In the genomic region with DNA sequence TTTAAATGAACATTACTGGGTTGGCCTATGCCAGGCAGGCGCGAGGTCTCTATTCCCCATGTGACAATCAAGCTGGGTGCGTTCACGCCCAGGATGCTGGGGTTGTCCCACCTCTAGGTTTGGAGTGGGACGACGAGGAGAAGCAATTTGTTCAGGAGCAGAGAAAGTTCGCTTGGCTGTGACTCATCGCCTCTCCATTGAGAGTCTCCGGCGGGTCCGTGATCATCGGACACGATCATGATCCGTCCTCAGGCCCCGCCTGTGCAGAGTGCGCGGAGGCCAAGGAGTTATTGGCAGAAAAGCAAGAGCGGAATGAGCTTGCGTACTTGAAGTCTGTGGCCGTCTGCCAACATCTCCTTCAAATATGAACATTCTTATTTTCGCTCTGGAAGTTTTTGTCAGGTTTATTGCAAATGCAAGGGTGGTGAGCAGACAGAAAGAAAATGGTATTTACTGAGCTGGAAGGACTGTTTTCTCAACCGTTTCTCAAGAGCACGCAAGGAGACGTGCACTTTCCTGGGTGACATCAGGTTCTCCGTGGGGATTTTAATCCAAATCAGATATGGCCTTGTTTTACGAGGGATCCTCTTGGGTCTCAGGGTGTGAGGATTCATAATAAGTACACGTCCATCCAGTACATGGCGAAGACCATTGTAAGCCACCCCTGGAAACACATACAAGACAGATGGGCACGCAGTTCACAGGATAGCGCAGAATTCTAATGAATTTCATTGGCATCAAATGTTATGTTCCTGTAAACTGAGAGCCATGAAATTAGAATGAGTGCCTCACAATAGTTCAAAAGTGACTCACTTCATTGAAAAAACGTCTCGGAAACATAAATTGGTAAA, we compare ENCODE assay signal across 9 cellular contexts.
DNase-seq lines count a peak whose midpoint lies in the region; ATAC-seq and TF ChIP-seq lines count a peak whose summit lies in the region.
"Had no signal": no experiment of that assay in that cellular context is flagged by ENCODE, and none has a peak within 500 bp of the region (broad histone marks: within the 10 kb centered on the region; RNA-seq: fewer than 3 reads in every experiment).

No MANE protein-coding gene starts in this region.

- H3K4ac ChIP-seq in trophoblast cell (ENCODE audit: low read depth, low read length) = no peak overlapping the region

- H3K4me2 ChIP-seq in PC-9 = 0 out of 2 replicates have a peak overlapping the region, but pooled peaks have one; percentile 4
- H3K4me2 ChIP-seq in fibroblast of lung (ENCODE audit: extremely low read depth, insufficient read depth, low read length) = peak overlapping the region; percentile 92
- no peak overlapping the region for H3K4me2 ChIP-seq in trophoblast cell (ENCODE audit: low read length)
- H3K4me2 ChIP-seq in MM.1S (ENCODE audit: low read depth, low read length) = no peak overlapping the region

- H3K36me3 ChIP-seq in PC-9 (ENCODE audit: low read depth) = no peaks in the 10 kb centered on the region
- H3K36me3 ChIP-seq in fibroblast of lung (ENCODE audit: control insufficient read depth, insufficient read depth, low read length) = no peaks in the 10 kb centered on the region
- H3K36me3 ChIP-seq in trophoblast cell (ENCODE audit: control insufficient read depth in 1 of 2, insufficient read depth in 2 of 2, low read length in 2 of 2) = no peaks in the 10 kb centered on the region
- no peaks in the 10 kb centered on the region for H3K36me3 ChIP-seq in MM.1S (replicated peaks; ENCODE audit: insufficient read depth, low read length)

- H3K79me1 ChIP-seq in trophoblast cell (ENCODE audit: low read length) = no peaks in the 10 kb centered on the region

- no peak overlapping the region for H4K12ac ChIP-seq in trophoblast cell (ENCODE audit: low read depth, low read length)

- H3K9me2 ChIP-seq in PC-9 (ENCODE audit: insufficient read depth) (no peaks in the 10 kb centered on the region), MM.1S (replicated peaks; ENCODE audit: insufficient read depth, low read length) (no peaks in the 10 kb centered on the region)

- intact Hi-C loops in PC-9 (cut with micrococcal nuclease; ENCODE audit: unreplicated experiment) = no loop called here
- intact Hi-C loops in posterior vena cava (cut with DNase I) = no loop called here

- 0 out of 2 replicates have a peak, but pooled peaks cover 4% of the 10 kb centered on the region for H3K4me1 ChIP-seq in PC-9 (replicated peaks; ENCODE audit: insufficient read depth)
- peaks cover 28% of the 10 kb centered on the region for H3K4me1 ChIP-seq in fibroblast of lung (ENCODE audit: control insufficient read depth, extremely low read depth, insufficient read depth, low read length)
- H3K4me1 ChIP-seq in trophoblast cell (ENCODE audit: control insufficient read depth in 1 of 2, insufficient read depth in 2 of 2, low read length in 2 of 2) = peaks cover 9% of the 10 kb centered on the region in 2 experiments
- no peaks in the 10 kb centered on the region for H3K4me1 ChIP-seq in MM.1S (ENCODE audit: low read length)

- H3K79me2 ChIP-seq in PC-9 (ENCODE audit: low read depth) (no peaks in the 10 kb centered on the region), fibroblast of lung (ENCODE audit: control insufficient read depth, insufficient read depth, low read length) (no peaks in the 10 kb centered on the region), trophoblast cell (ENCODE audit: control insufficient read depth, insufficient read depth, low read length, poor library complexity) (no peaks in the 10 kb centered on the region), MM.1S (ENCODE audit: low read length) (no peaks in the 10 kb centered on the region)

- TF ChIP-seq CTCF in C4-2B (conservative IDR thresholded peaks at IDR 0.05) (no peak), PC-9 (conservative IDR thresholded peaks at IDR 0.05) (no peak), fibroblast of lung (conservative IDR thresholded peaks at IDR 0.05 in 1 of 2, IDR thresholded peaks at IDR 0.05 in 1 of 2; ENCODE audit: low read depth in 1 of 2, low read length in 2 of 2) (no peak), MM.1S (IDR thresholded peaks at IDR 0.05; ENCODE audit: low read length) (no peak)

- H2AFZ ChIP-seq in PC-9 = peak overlapping the region; percentile 18; the same call in 1 of the 2 replicates
- peak overlapping the region; percentile 79 for H2AFZ ChIP-seq in fibroblast of lung (ENCODE audit: low read length)
- no peak overlapping the region for H2AFZ ChIP-seq in trophoblast cell (ENCODE audit: insufficient read depth, low read length, poor library complexity)
- no peak overlapping the region for H2AFZ ChIP-seq in MM.1S (ENCODE audit: low read length)

- H4K91ac ChIP-seq in trophoblast cell (ENCODE audit: low read depth, low read length) = no peak overlapping the region

- peak in 1 of 2 experiments; percentile 80 for DNase-seq in PC-9
- peak; percentile 96 to 99 for DNase-seq in fibroblast of lung (ENCODE audit: low read depth in 2 of 2)
- DNase-seq in posterior vena cava (ENCODE audit: low spot score) = peak; percentile 96
- no peak for DNase-seq in Kasumi-1 (lab: John Stamatoyannopoulos, UW)
- DNase-seq in trophoblast cell = no peak
- DNase-seq in MM.1S = no peak
- DNase-seq: NCI-H2081 treated with DMSO at 0.1 percent for 48 hours had no signal

- H3K9ac ChIP-seq in fibroblast of lung (ENCODE audit: insufficient read depth, low read length) (peak overlapping the region; percentile 55), trophoblast cell (ENCODE audit: low read length) (no peak overlapping the region), MM.1S (ENCODE audit: low read length) (no peak overlapping the region)

- no peak overlapping the region for H2AK5ac ChIP-seq in trophoblast cell (ENCODE audit: low read length)

- no peak for ATAC-seq in GM21360 (IDR thresholded peaks at IDR 0.05; ENCODE audit: unreplicated experiment)

- no peak overlapping the region for H3K23ac ChIP-seq in trophoblast cell (ENCODE audit: low read length)

- H3K9me3 ChIP-seq in PC-9 (ENCODE audit: insufficient read depth, low read depth) (no peaks in the 10 kb centered on the region), fibroblast of lung (ENCODE audit: control insufficient read depth, insufficient read depth, low read depth, low read length) (no peaks in the 10 kb centered on the region), trophoblast cell (ENCODE audit: insufficient read depth, low read depth, low read length) (peaks cover 2% of the 10 kb centered on the region), MM.1S (replicated peaks; ENCODE audit: insufficient read depth, low read length) (no peaks in the 10 kb centered on the region)

- H3K27ac ChIP-seq in C4-2B = peak overlapping the region; percentile 17; the same call in 1 of the 2 replicates
- H3K27ac ChIP-seq in PC-9 = no peak overlapping the region
- H3K27ac ChIP-seq in fibroblast of lung (ENCODE audit: insufficient read depth, low read length) = peak overlapping the region; percentile 98
- H3K27ac ChIP-seq in trophoblast cell (ENCODE audit: low read depth, low read length) = no peak overlapping the region
- H3K27ac ChIP-seq in MM.1S (ENCODE audit: low read length) = no peak overlapping the region

- POLR2A ChIA-PET in PC-9 (lab: Charles Lee; ENCODE audit: unreplicated experiment) = interaction anchor here (0.7 kb wide), 2 partner anchors 67 to 613 kb away, joined by 3 read pairs; no protein-coding TSS in a partner anchor

- no peak overlapping the region for H4K8ac ChIP-seq in trophoblast cell (ENCODE audit: low read depth, low read length)

- H3K18ac ChIP-seq in trophoblast cell (ENCODE audit: low read length) = no peak overlapping the region

- H4K20me1 ChIP-seq in PC-9 (ENCODE audit: insufficient read depth) = no peaks in the 10 kb centered on the region
- H4K20me1 ChIP-seq in fibroblast of lung (ENCODE audit: control insufficient read depth, extremely low read depth, insufficient read depth, low read length) = no peaks in the 10 kb centered on the region
- H4K20me1 ChIP-seq in MM.1S (ENCODE audit: insufficient read depth, low read length) = no peaks in the 10 kb centered on the region

- H3K4me3 ChIP-seq in PC-9 (no peak overlapping the region), fibroblast of lung (replicated peaks in 1 of 4; ENCODE audit: control extremely low read depth in 1 of 4, insufficient read depth in 1 of 4, low read depth in 3 of 4, low read length in 4 of 4) (peak overlapping the region; percentile 42 to 47 (median 45)), trophoblast cell (ENCODE audit: low read depth, low read length) (no peak overlapping the region), MM.1S (ENCODE audit: low read length) (no peak overlapping the region)

- CTCF ChIA-PET in PC-9 (lab: Charles Lee) = interaction anchor here (0.6 to 0.9 kb wide), 2 partner anchors 11 to 930 kb away, joined by 3 read pairs; a partner anchor contains a TSS

- WGBS in trophoblast cell (ENCODE audit: extremely low coverage, insufficient coverage, insufficient read length) = no CpG with 5 or more reads among the region's 32 CpGs

- H2BK12ac ChIP-seq in trophoblast cell (ENCODE audit: low read length) = no peak overlapping the region

- H3K27me3 ChIP-seq in PC-9 (ENCODE audit: insufficient read depth, low read depth) (peaks cover 11% of the 10 kb centered on the region; the same call in 1 of the 2 replicates), fibroblast of lung (ENCODE audit: control insufficient read depth, insufficient read depth, low read length) (no peaks in the 10 kb centered on the region), trophoblast cell (ENCODE audit: insufficient read depth, low read length) (no peaks in the 10 kb centered on the region), MM.1S (replicated peaks; ENCODE audit: insufficient read depth, low read length) (peaks cover 89% of the 10 kb centered on the region)

- no peaks in the 10 kb centered on the region for H3F3A ChIP-seq in PC-9 (ENCODE audit: insufficient read depth, low read depth)
- no peaks in the 10 kb centered on the region for H3F3A ChIP-seq in MM.1S (ENCODE audit: insufficient read depth, low read length)

- H2BK5ac ChIP-seq in trophoblast cell (ENCODE audit: low read depth, low read length, poor library complexity) = no peak overlapping the region

- H3K14ac ChIP-seq in trophoblast cell (ENCODE audit: low read length) = no peak overlapping the region

- no TSS peak for BruUV-seq in PC-9 (replicated peaks; lab: Mats Ljungman, UMichigan)

- H2BK120ac ChIP-seq in trophoblast cell (ENCODE audit: insufficient read depth, low read length, poor library complexity) = no peak overlapping the region

Comparison
In these comparisons a context has a peak if more than half of its experiments do, and no peak if none do; other contexts are left out.
1. H3K27ac ChIP-seq: peak in C4-2B (single experiment) and fibroblast of lung (single experiment); none in PC-9 (single experiment), trophoblast cell (single experiment) and MM.1S (single experiment).
2. DNase-seq: peak in fibroblast of lung (2 of 2) and posterior vena cava (single experiment); none in Kasumi-1 (0 of 2), trophoblast cell (0 of 2) and MM.1S (single experiment).
3. H2AFZ ChIP-seq: peak in PC-9 (single experiment) and fibroblast of lung (single experiment); none in trophoblast cell (single experiment) and MM.1S (single experiment).
4. H3K4me2 ChIP-seq: peak in PC-9 (single experiment) and fibroblast of lung (single experiment); none in trophoblast cell (single experiment) and MM.1S (single experiment).
5. H3K4me3 ChIP-seq: peak in fibroblast of lung (4 of 4); none in PC-9 (single experiment), trophoblast cell (single experiment) and MM.1S (single experiment).